ENCODE assay signal across 2 cellular contexts in genomic region chr14:95504135-95505029, GRCh38.
TF ChIP-seq lines count a peak whose summit lies in the region.

No MANE protein-coding gene starts in this region.

TF ChIP-seq in SK-N-SH, 30 proteins besides CTCF, POLR2A, EP300 and RAD21 (continued from another document):
- TF ChIP-seq FOSL2 (IDR thresholded peaks at IDR 0.05; ENCODE audit: borderline replicate concordance, low read depth) (no peak), CHD2 (IDR thresholded peaks at IDR 0.05; ENCODE audit: low read length, partially characterized antibody) (no peak)

TF ChIP-seq in SK-N-SH treated with all-trans-retinoic acid at 6 μM for 48 hours, 23 proteins besides CTCF, POLR2A, EP300 and RAD21 (continued from another document):
- TF ChIP-seq ISL1 (CRISPR knock-in tag; IDR thresholded peaks at IDR 0.05) (no peak), ZNF8 (CRISPR knock-in tag; IDR thresholded peaks at IDR 0.05) (no peak), TOX (CRISPR knock-in tag; IDR thresholded peaks at IDR 0.05; ENCODE audit: borderline replicate concordance) (no peak), ZC3H10 (CRISPR knock-in tag; IDR thresholded peaks at IDR 0.05) (no peak), GLIS3 (CRISPR knock-in tag; IDR thresholded peaks at IDR 0.05) (no peak), RARB (CRISPR knock-in tag; IDR thresholded peaks at IDR 0.05) (no peak), ZNF70 (CRISPR knock-in tag; IDR thresholded peaks at IDR 0.05) (no peak)
